In the genomic region with DNA sequence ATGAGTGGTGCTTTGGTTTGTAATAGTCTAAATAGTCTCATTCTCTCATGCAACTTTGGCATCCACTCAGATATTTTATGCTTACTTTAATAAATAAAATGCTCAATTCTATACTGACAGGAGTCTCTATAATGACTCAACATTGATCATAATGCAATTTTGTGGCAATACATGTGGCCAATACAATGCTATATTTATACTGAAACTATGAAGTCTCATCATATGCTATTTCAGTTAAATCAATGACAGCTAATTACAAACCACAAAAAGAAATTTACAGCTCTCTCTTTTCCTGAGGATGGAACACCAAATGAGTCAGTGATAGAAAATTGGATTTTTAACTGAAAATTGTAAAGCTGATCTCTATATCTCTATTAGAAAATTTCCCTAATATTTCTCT, we compare ENCODE assay signal across 1 cellular context.
TF ChIP-seq lines count a peak whose summit lies in the region.

No MANE protein-coding gene starts in this region.

TF ChIP-seq in GM12878, 131 proteins besides CTCF, POLR2A, EP300 and RAD21 (continued from another document):
- TF ChIP-seq, protein P1, sequence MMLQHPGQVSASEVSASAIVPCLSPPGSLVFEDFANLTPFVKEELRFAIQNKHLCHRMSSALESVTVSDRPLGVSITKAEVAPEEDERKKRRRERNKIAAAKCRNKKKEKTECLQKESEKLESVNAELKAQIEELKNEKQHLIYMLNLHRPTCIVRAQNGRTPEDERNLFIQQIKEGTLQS (IDR thresholded peaks at IDR 0.05; ENCODE audit: borderline replicate concordance, extremely low read depth, low read depth, low read length), result no peak
- TF ChIP-seq GATAD2B (conservative IDR thresholded peaks at IDR 0.05; ENCODE audit: low read depth), result no peak
- TF ChIP-seq EGR1 (IDR thresholded peaks at IDR 0.05; ENCODE audit: borderline replicate concordance in 1 of 2, low read depth in 2 of 2, low read length in 2 of 2), result no peak
- no peak for TF ChIP-seq WRNIP1 (IDR thresholded peaks at IDR 0.05; ENCODE audit: borderline replicate concordance, low read depth, low read length)
- TF ChIP-seq, protein P2, sequence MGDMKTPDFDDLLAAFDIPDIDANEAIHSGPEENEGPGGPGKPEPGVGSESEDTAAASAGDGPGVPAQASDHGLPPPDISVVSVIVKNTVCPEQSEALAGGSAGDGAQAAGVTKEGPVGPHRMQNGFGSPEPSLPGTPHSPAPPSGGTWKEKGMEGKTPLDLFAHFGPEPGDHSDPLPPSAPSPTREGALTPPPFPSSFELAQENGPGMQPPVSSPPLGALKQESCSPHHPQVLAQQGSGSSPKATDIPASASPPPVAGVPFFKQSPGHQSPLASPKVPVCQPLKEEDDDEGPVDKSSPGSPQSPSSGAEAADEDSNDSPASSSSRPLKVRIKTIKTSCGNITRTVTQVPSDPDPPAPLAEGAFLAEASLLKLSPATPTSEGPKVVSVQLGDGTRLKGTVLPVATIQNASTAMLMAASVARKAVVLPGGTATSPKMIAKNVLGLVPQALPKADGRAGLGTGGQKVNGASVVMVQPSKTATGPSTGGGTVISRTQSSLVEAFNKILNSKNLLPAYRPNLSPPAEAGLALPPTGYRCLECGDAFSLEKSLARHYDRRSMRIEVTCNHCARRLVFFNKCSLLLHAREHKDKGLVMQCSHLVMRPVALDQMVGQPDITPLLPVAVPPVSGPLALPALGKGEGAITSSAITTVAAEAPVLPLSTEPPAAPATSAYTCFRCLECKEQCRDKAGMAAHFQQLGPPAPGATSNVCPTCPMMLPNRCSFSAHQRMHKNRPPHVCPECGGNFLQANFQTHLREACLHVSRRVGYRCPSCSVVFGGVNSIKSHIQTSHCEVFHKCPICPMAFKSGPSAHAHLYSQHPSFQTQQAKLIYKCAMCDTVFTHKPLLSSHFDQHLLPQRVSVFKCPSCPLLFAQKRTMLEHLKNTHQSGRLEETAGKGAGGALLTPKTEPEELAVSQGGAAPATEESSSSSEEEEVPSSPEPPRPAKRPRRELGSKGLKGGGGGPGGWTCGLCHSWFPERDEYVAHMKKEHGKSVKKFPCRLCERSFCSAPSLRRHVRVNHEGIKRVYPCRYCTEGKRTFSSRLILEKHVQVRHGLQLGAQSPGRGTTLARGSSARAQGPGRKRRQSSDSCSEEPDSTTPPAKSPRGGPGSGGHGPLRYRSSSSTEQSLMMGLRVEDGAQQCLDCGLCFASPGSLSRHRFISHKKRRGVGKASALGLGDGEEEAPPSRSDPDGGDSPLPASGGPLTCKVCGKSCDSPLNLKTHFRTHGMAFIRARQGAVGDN (IDR thresholded peaks at IDR 0.05), result no peak
- 0 out of 2 replicates have a peak, but pooled peaks have one; percentile 41 for TF ChIP-seq ZBED1 (IDR thresholded peaks at IDR 0.05; ENCODE audit: borderline replicate concordance)
- TF ChIP-seq, protein P3, sequence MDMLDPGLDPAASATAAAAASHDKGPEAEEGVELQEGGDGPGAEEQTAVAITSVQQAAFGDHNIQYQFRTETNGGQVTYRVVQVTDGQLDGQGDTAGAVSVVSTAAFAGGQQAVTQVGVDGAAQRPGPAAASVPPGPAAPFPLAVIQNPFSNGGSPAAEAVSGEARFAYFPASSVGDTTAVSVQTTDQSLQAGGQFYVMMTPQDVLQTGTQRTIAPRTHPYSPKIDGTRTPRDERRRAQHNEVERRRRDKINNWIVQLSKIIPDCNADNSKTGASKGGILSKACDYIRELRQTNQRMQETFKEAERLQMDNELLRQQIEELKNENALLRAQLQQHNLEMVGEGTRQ (IDR thresholded peaks at IDR 0.05; ENCODE audit: borderline replicate concordance, low read depth, low read length), result no peak
- no peak for TF ChIP-seq FOXK2 (IDR thresholded peaks at IDR 0.05)
- no peak for TF ChIP-seq SMARCA5 (IDR thresholded peaks at IDR 0.05)
- TF ChIP-seq YBX1 (IDR thresholded peaks at IDR 0.05), result no peak
- no peak for TF ChIP-seq SMAD5 (IDR thresholded peaks at IDR 0.05; ENCODE audit: low read depth)
- TF ChIP-seq SIX5 (IDR thresholded peaks at IDR 0.05; ENCODE audit: low read depth, low read length, severe bottlenecking), result no peak
- no peak for TF ChIP-seq BHLHE40 (IDR thresholded peaks at IDR 0.05; ENCODE audit: borderline replicate concordance in 1 of 2, low read depth in 2 of 2, low read length in 1 of 2)
- TF ChIP-seq, protein P4, sequence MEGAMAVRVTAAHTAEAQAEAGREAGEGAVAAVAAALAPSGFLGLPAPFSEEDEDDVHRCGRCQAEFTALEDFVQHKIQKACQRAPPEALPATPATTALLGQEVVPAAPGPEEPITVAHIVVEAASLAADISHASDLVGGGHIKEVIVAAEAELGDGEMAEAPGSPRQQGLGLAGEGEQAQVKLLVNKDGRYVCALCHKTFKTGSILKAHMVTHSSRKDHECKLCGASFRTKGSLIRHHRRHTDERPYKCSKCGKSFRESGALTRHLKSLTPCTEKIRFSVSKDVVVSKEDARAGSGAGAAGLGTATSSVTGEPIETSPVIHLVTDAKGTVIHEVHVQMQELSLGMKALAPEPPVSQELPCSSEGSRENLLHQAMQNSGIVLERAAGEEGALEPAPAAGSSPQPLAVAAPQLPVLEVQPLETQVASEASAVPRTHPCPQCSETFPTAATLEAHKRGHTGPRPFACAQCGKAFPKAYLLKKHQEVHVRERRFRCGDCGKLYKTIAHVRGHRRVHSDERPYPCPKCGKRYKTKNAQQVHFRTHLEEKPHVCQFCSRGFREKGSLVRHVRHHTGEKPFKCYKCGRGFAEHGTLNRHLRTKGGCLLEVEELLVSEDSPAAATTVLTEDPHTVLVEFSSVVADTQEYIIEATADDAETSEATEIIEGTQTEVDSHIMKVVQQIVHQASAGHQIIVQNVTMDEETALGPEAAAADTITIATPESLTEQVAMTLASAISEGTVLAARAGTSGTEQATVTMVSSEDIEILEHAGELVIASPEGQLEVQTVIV (IDR thresholded peaks at IDR 0.05; ENCODE audit: borderline replicate concordance, partially characterized antibody), result no peak
- TF ChIP-seq, protein P5, sequence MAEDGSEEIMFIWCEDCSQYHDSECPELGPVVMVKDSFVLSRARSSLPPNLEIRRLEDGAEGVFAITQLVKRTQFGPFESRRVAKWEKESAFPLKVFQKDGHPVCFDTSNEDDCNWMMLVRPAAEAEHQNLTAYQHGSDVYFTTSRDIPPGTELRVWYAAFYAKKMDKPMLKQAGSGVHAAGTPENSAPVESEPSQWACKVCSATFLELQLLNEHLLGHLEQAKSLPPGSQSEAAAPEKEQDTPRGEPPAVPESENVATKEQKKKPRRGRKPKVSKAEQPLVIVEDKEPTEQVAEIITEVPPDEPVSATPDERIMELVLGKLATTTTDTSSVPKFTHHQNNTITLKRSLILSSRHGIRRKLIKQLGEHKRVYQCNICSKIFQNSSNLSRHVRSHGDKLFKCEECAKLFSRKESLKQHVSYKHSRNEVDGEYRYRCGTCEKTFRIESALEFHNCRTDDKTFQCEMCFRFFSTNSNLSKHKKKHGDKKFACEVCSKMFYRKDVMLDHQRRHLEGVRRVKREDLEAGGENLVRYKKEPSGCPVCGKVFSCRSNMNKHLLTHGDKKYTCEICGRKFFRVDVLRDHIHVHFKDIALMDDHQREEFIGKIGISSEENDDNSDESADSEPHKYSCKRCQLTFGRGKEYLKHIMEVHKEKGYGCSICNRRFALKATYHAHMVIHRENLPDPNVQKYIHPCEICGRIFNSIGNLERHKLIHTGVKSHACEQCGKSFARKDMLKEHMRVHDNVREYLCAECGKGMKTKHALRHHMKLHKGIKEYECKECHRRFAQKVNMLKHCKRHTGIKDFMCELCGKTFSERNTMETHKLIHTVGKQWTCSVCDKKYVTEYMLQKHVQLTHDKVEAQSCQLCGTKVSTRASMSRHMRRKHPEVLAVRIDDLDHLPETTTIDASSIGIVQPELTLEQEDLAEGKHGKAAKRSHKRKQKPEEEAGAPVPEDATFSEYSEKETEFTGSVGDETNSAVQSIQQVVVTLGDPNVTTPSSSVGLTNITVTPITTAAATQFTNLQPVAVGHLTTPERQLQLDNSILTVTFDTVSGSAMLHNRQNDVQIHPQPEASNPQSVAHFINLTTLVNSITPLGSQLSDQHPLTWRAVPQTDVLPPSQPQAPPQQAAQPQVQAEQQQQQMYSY (CRISPR knock-in tag; IDR thresholded peaks at IDR 0.05), result no peak
- no peak for TF ChIP-seq SREBF1 (IDR thresholded peaks at IDR 0.05; ENCODE audit: low read length)
- peak; percentile 95 for TF ChIP-seq MEF2A (IDR thresholded peaks at IDR 0.05; ENCODE audit: insufficient read depth, low read depth, low read length)
- TF ChIP-seq JUND (IDR thresholded peaks at IDR 0.05; ENCODE audit: low read depth, low read length), result no peak
- TF ChIP-seq DPF2 (IDR thresholded peaks at IDR 0.05), result no peak
- TF ChIP-seq, protein P6, sequence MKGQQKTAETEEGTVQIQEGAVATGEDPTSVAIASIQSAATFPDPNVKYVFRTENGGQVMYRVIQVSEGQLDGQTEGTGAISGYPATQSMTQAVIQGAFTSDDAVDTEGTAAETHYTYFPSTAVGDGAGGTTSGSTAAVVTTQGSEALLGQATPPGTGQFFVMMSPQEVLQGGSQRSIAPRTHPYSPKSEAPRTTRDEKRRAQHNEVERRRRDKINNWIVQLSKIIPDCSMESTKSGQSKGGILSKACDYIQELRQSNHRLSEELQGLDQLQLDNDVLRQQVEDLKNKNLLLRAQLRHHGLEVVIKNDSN (IDR thresholded peaks at IDR 0.05; ENCODE audit: borderline replicate concordance, extremely low read length, insufficient read depth, low read depth, low read length), result no peak
